Comparison of ENCODE assay signal across 24 cellular contexts in the genomic region with DNA sequence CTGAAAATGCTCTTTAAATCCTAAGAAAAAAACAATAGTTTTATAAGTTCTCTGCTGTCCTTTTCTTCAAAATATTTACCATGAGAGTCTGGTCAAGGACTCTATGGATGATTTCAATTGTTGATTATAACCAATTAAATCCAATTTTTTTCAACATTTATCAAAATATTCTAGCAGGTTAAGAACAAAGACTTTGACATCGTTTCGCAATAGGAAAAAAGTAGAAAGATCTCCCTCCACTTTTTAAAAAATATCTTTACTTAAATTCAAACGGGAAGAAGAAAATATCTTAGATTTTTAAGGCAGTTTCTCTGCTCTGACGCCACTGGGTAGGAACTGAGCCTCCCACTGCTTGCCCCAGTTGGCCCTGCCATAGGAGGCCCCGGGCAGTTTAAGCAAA.
"Had no signal": no experiment of that assay in that cellular context is flagged by ENCODE, and none has a peak within 500 bp of the region (broad histone marks: within the 10 kb centered on the region; RNA-seq: fewer than 3 reads in every experiment).

No MANE protein-coding gene starts in this region.

- H3K9me3 ChIP-seq: SK-N-SH had no signal

- FAIRE-seq: HTR-8/SVneo had no signal

- ATAC-seq: Panc1, PC-3 had no signal

- DNase-seq: Kasumi-1; MM.1S; NCI-H1092 treated with DMSO at 0.1 percent for 48 hours; NCI-H1436; NCI-H187; NCI-H2029; NCI-H2081 treated with DMSO at 0.1 percent for 48 hours; NCI-H2171; NCI-H226; NCI-H446; NCI-H510A; NCI-H524 treated with DMSO at 0.1 percent for 48 hours; NCI-H69; NCI-H774; NK-92 treated with Interleukin-12 subunit alpha and Interleukin-12 subunit beta, amount 100 ng/mL, for 24 hours; PC-3; SHP77; SK-N-SH; SW 1271 had no signal

- H3K27ac ChIP-seq: HL-60, KMS-11, RWPE1 had no signal

- H3K4me2 ChIP-seq: KMS-11, SK-N-SH had no signal

- H3K9ac ChIP-seq: KMS-11, SK-N-SH had no signal
